ENCODE assay signal across 8 cellular contexts in genomic region chr12:130747867-130748740, GRCh38. TPM values are rescaled to one million over a fixed set of nuclear protein-coding genes. Genes with fewer than 3 reads are reported as not detected.
A peak's percentile ranks its signal among the peaks of the same experiment; 100 is the strongest.
DNase-seq lines count a peak whose midpoint lies in the region; ATAC-seq, FAIRE-seq and TF ChIP-seq lines count a peak whose summit lies in the region.

No MANE protein-coding gene starts in this region.

- TF ChIP-seq CTCF in LNCaP clone FGC (IDR thresholded peaks at IDR 0.05; ENCODE audit: control insufficient read depth, extremely low read depth, insufficient read depth) = peak; percentile 96
- peak; percentile 85 for TF ChIP-seq CTCF in RWPE1 (conservative IDR thresholded peaks at IDR 0.05; ENCODE audit: low read depth)
- peak; percentile 73 to 85 (median 82) for TF ChIP-seq CTCF in pancreas (IDR thresholded peaks at IDR 0.05)
- peak; percentile 68 to 82 (median 80) for TF ChIP-seq CTCF in transverse colon (IDR thresholded peaks at IDR 0.05)

- no peaks in the 10 kb centered on the region for H3K4me1 ChIP-seq in GM23248 (ENCODE audit: insufficient read depth)
- H3K4me1 ChIP-seq in pancreas = no peaks in the 10 kb centered on the region
- no peaks in the 10 kb centered on the region for H3K4me1 ChIP-seq in transverse colon

- H3K9ac ChIP-seq in GM23248 = no peak overlapping the region

- H3K79me2 ChIP-seq in GM23248 (ENCODE audit: insufficient read depth) = no peaks in the 10 kb centered on the region

- intact Hi-C loops in activated T-helper 2 cell treated with anti-CD3 and anti-CD28 coated beads, Interferon-gamma antibody, Interleukin-2, Interleukin-4, amounts not matched to agents 10 μg/mL and 5 μg/mL and 100 μg/mL, durations not matched to agents 14 hours and 24 hours and 36 hours (cut with micrococcal nuclease) = no loop called here
- intact Hi-C loops in pancreas (cut with DNase I) = no loop called here
- intact Hi-C loops in transverse colon (cut with DNase I; ENCODE audit: low total_unique reads) = no loop called here

- POLR2A ChIA-PET in RWPE1 (lab: Yijun Ruan, JAX; ENCODE audit: low non-redundant PET) = no interaction called here

- TF ChIP-seq POLR2A in transverse colon (IDR thresholded peaks at IDR 0.05) = no peak

- H3K36me3 Mint-ChIP-seq in activated T-helper 2 cell treated with anti-CD3 and anti-CD28 coated beads, Interferon-gamma antibody, Interleukin-2, Interleukin-4, amounts not matched to agents 10 μg/mL and 5 μg/mL and 100 μg/mL, durations not matched to agents 14 hours and 24 hours and 36 hours (ENCODE audit: low read depth) = no peaks in the 10 kb centered on the region

- no peaks in the 10 kb centered on the region for H4K20me1 ChIP-seq in GM23248 (ENCODE audit: insufficient read depth)

- no peak for TF ChIP-seq EP300 in transverse colon (IDR thresholded peaks at IDR 0.05; ENCODE audit: low read depth)

- H3K27ac ChIP-seq in GM23248 (no peak overlapping the region), RWPE1 (no peak overlapping the region), pancreas (no peak overlapping the region), transverse colon (no peak overlapping the region)

- H3K36me3 ChIP-seq in GM23248 (ENCODE audit: low read depth) (no peaks in the 10 kb centered on the region), pancreas (no peaks in the 10 kb centered on the region), transverse colon (no peaks in the 10 kb centered on the region)

- no peaks in the 10 kb centered on the region for H3K9me3 ChIP-seq in GM23248 (ENCODE audit: low read depth)
- H3K9me3 ChIP-seq in pancreas = no peaks in the 10 kb centered on the region
- H3K9me3 ChIP-seq in transverse colon = no peaks in the 10 kb centered on the region

- no peak for FAIRE-seq in pancreas (lab: Jason Lieb, UNC)

- no peak overlapping the region for H3K27ac Mint-ChIP-seq in activated T-helper 2 cell treated with anti-CD3 and anti-CD28 coated beads, Interferon-gamma antibody, Interleukin-2, Interleukin-4, amounts not matched to agents 10 μg/mL and 5 μg/mL and 100 μg/mL, durations not matched to agents 14 hours and 24 hours and 36 hours

- WGBS in GM23248 (ENCODE audit: low coverage in 1 of 2, low lambda C conversion rate in 2 of 2, missing lambda C conversion rate in 2 of 2), 2 experiments = 1 to 2% methylated on average over 13 of the region's 13 CpGs
- WGBS in pancreas, 2 donors = 6 to 8% methylated on average over 13 of the region's 13 CpGs
- WGBS in transverse colon (ENCODE audit: low coverage in 1 of 2), 2 donors = 7 to 18% methylated on average over 4 to 13 of the region's 13 CpGs

- no peak overlapping the region for H2AFZ ChIP-seq in GM23248

- H3K4me2 ChIP-seq in GM23248 (ENCODE audit: unreplicated experiment) = no peak overlapping the region

- CTCF ChIA-PET in RWPE1 (lab: Yijun Ruan, JAX) = interaction anchor here (0.6 to 2.0 kb wide), 29 partner anchors 8 to 946 kb away, joined by 3 to 12 read pairs (median 4); no protein-coding TSS in a partner anchor

- no peaks in the 10 kb centered on the region for H3F3A ChIP-seq in GM23248 (ENCODE audit: insufficient read depth)

- DNase-seq in EL (peak; percentile 51), GM23248 (peak; percentile 81), LNCaP clone FGC (ENCODE audit: low read depth) (peak; percentile 11), RWPE1 (ENCODE audit: low spot score) (peak; percentile 64), foreskin melanocyte (peak; percentile 40), pancreas (peak; percentile 55 to 92 (median 75)), transverse colon (peak; percentile 79)
- DNase-seq in activated T-helper 2 cell treated with anti-CD3 and anti-CD28 coated beads, Interferon-gamma antibody, Interleukin-2, Interleukin-4, amounts not matched to agents 10 μg/mL and 5 μg/mL and 100 μg/mL, durations not matched to agents 14 hours and 24 hours and 36 hours (ENCODE audit: low spot score) = peak; percentile 58

- no peak overlapping the region for H3K4me3 ChIP-seq in GM23248
- no peak overlapping the region for H3K4me3 ChIP-seq in LNCaP clone FGC (ENCODE audit: low read depth, low read length)
- H3K4me3 ChIP-seq in pancreas = no peak overlapping the region
- H3K4me3 ChIP-seq in transverse colon = no peak overlapping the region

- in situ Hi-C loops in GM23248 (cut with MboI) = no loop called here
- in situ Hi-C loops in transverse colon (cut with MboI; ENCODE audit: low pct_ligation_motif_present in 1 of 4, low pct_unique_long_range_greater_than_20kb in 1 of 4, low sequenced_read_pairs in 3 of 4) = loop anchor here in 2 of 4 donors (10.0 to 25.0 kb wide), 2 partner anchors 343 to 711 kb away; no protein-coding TSS in a partner anchor

- peak; percentile 75 to 96 (median 94) for ATAC-seq in pancreas

- no peak overlapping the region for H3K4me3 Mint-ChIP-seq in activated T-helper 2 cell treated with anti-CD3 and anti-CD28 coated beads, Interferon-gamma antibody, Interleukin-2, Interleukin-4, amounts not matched to agents 10 μg/mL and 5 μg/mL and 100 μg/mL, durations not matched to agents 14 hours and 24 hours and 36 hours (ENCODE audit: low read depth)

- no peaks in the 10 kb centered on the region for H3K9me3 Mint-ChIP-seq in activated T-helper 2 cell treated with anti-CD3 and anti-CD28 coated beads, Interferon-gamma antibody, Interleukin-2, Interleukin-4, amounts not matched to agents 10 μg/mL and 5 μg/mL and 100 μg/mL, durations not matched to agents 14 hours and 24 hours and 36 hours

- no peaks in the 10 kb centered on the region; the same call in 1 of the 2 replicates for H3K27me3 ChIP-seq in GM23248 (replicated peaks; ENCODE audit: insufficient read depth)
- H3K27me3 ChIP-seq in pancreas = peaks cover 0 to 11% (median 2%) of the 10 kb centered on the region in 4 donors
- peaks cover 4% of the 10 kb centered on the region for H3K27me3 ChIP-seq in transverse colon

- peaks cover 7% of the 10 kb centered on the region for H3K27me3 Mint-ChIP-seq in activated T-helper 2 cell treated with anti-CD3 and anti-CD28 coated beads, Interferon-gamma antibody, Interleukin-2, Interleukin-4, amounts not matched to agents 10 μg/mL and 5 μg/mL and 100 μg/mL, durations not matched to agents 14 hours and 24 hours and 36 hours (ENCODE audit: low read depth)

- H3K4me1 Mint-ChIP-seq in activated T-helper 2 cell treated with anti-CD3 and anti-CD28 coated beads, Interferon-gamma antibody, Interleukin-2, Interleukin-4, amounts not matched to agents 10 μg/mL and 5 μg/mL and 100 μg/mL, durations not matched to agents 14 hours and 24 hours and 36 hours (ENCODE audit: low read depth) = peaks cover 1% of the 10 kb centered on the region

- no peaks in the 10 kb centered on the region for H3K9me2 ChIP-seq in GM23248 (ENCODE audit: insufficient read depth)

RNA-seq across cellular contexts. Expression of gene RIMBP2, which starts 32.0 kb away (rescaled TPM):
- not detected in 2 replicates for total RNA-seq in GM23248 (2014; rRNA removed; shearing (Covaris generic))
- polyA plus RNA-seq in GM23248 (2016; fragmentation: Nextera tagmentation; extraction: Ambion mirVana) (not detected in 2 replicates), pancreas (10 to 100 TPM in 1 of 2 donors, 1 to 10 TPM in 1; 4.3 to 14.9 TPM)
- total RNA-seq in activated T-helper 2 cell treated with anti-CD3 and anti-CD28 coated beads, Interferon-gamma antibody, Interleukin-2, Interleukin-4, amounts not matched to agents 10 μg/mL and 5 μg/mL and 100 μg/mL, durations not matched to agents 14 hours and 24 hours and 36 hours = not detected in 2 replicates
- total RNA-seq in pancreas (1 to 10 TPM; 1.6 to 6.3 (median 3.3) TPM), transverse colon (10 to 100 TPM in 1 of 4 donors, 1 to 10 TPM in 3; 2.9 to 17.3 (median 4.3) TPM)

Comparison
In these comparisons a context has a peak if more than half of its experiments do, and no peak if none do; other contexts are left out.
1. DNase-seq: peak in every context shown above with its lines; median percentile 81 in GM23248; 79 in transverse colon; 75 in pancreas; 64 in RWPE1; 58 in activated T-helper 2 cell treated with anti-CD3 and anti-CD28 coated beads, Interferon-gamma antibody, Interleukin-2, Interleukin-4, amounts not matched to agents 10 μg/mL and 5 μg/mL and 100 μg/mL, durations not matched to agents 14 hours and 24 hours and 36 hours; 51 in EL; 40 in foreskin melanocyte; 11 in LNCaP clone FGC.